27 cellular contexts compared by ENCODE assay signal in genomic region chr1:47827032-47827585, GRCh38.
A peak's percentile ranks its signal among the peaks of the same experiment; 100 is the strongest.
DNase-seq lines count a peak whose midpoint lies in the region; ATAC-seq, FAIRE-seq and TF ChIP-seq lines count a peak whose summit lies in the region.
"Had no signal": no experiment of that assay in that cellular context is flagged by ENCODE, and none has a peak within 500 bp of the region (broad histone marks: within the 10 kb centered on the region; RNA-seq: fewer than 3 reads in every experiment).

No MANE protein-coding gene starts in this region.

- H3K4me1 ChIP-seq in SJSA1 (replicated peaks) (peaks cover 50% of the 10 kb centered on the region), upper lobe of right lung (no peaks in the 10 kb centered on the region), mammary epithelial cell (ENCODE audit: insufficient read depth, low read length) (no peaks in the 10 kb centered on the region)
- H3K4me1 ChIP-seq: A549 had no signal

- no peak overlapping the region for H3K4me3 Mint-ChIP-seq in nephron
- H3K4me3 Mint-ChIP-seq: CD4-positive, alpha-beta T cell had no signal

- no peak for TF ChIP-seq POLR2A in H54 (IDR thresholded peaks at IDR 0.05; ENCODE audit: low read depth, low read length)

- H3K27me3 Mint-ChIP-seq in nephron (ENCODE audit: low read depth) = peaks cover 16% of the 10 kb centered on the region

- no TSS peak for BruUV-seq in mammary epithelial cell (replicated peaks; lab: Mats Ljungman, UMichigan)

- WGBS in mammary epithelial cell (ENCODE audit: low coverage, missing lambda C conversion rate) = 95% methylated on average over 5 of the region's 8 CpGs

- in situ Hi-C loops in mammary epithelial cell (cut with MboI; ENCODE audit: low sequenced_read_pairs in 2 of 2) = no loop called here

- FAIRE-seq in H54 (lab: Jason Lieb, UNC) = no peak
- FAIRE-seq: A549, D721Med, G401.6, K562 had no signal

- TF ChIP-seq CTCF in nephron (IDR thresholded peaks at IDR 0.05; ENCODE audit: unreplicated experiment in 3 of 3) (no peak), upper lobe of right lung (IDR thresholded peaks at IDR 0.05) (no peak), mammary epithelial cell (conservative IDR thresholded peaks at IDR 0.05 in 1 of 2, IDR thresholded peaks at IDR 0.05 in 1 of 2; ENCODE audit: extremely low read depth in 1 of 2, insufficient read depth in 1 of 2, low read depth in 1 of 2, low read length in 2 of 2) (no peak)

- H3K36me3 Mint-ChIP-seq in nephron (ENCODE audit: low read depth) = no peaks in the 10 kb centered on the region

- dilution Hi-C loops in mammary epithelial cell (cut with HindIII; ENCODE audit: low sequenced_read_pairs) = no loop called here

- H3K27ac ChIP-seq in SJSA1 (peak overlapping the region; percentile 50), upper lobe of right lung (no peak overlapping the region), mammary epithelial cell (ENCODE audit: insufficient read depth, low read depth, low read length) (no peak overlapping the region)
- H3K27ac ChIP-seq: A549; BLaER1 treated with 17β-estradiol and CSF1 and Interleukin-3, amounts not matched to agents 10 nM and 100 nM had no signal

- H2AFZ ChIP-seq in mammary epithelial cell (ENCODE audit: low read depth, low read length) = no peak overlapping the region

- H3K9me3 ChIP-seq in SJSA1 (replicated peaks) (no peaks in the 10 kb centered on the region), upper lobe of right lung (no peaks in the 10 kb centered on the region), mammary epithelial cell (replicated peaks; ENCODE audit: insufficient read depth, low read length) (no peaks in the 10 kb centered on the region)
- H3K9me3 ChIP-seq: A549; BLaER1 treated with 17β-estradiol and CSF1 and Interleukin-3, amounts not matched to agents 10 nM and 100 nM had no signal

- intact Hi-C loops in upper lobe of right lung (cut with DNase I) (no loop called here), mammary epithelial cell (cut with micrococcal nuclease) (no loop called here)

- H3K9me3 Mint-ChIP-seq in nephron = no peaks in the 10 kb centered on the region
- H3K9me3 Mint-ChIP-seq: CD4-positive, alpha-beta T cell had no signal

- no peak overlapping the region for H3K9ac ChIP-seq in mammary epithelial cell (ENCODE audit: insufficient read depth, low read length)
- H3K9ac ChIP-seq: BLaER1 treated with 17β-estradiol and CSF1 and Interleukin-3, amounts not matched to agents 10 nM and 100 nM had no signal

- H3K4me2 ChIP-seq in mammary epithelial cell (ENCODE audit: insufficient read depth, low read depth, low read length) = no peak overlapping the region
- H3K4me2 ChIP-seq: A549; BLaER1 treated with 17β-estradiol and CSF1 and Interleukin-3, amounts not matched to agents 10 nM and 100 nM had no signal

- peaks cover 78% of the 10 kb centered on the region for H3K4me1 Mint-ChIP-seq in nephron

- H3K27ac Mint-ChIP-seq in nephron = peak overlapping the region; percentile 77 to 86 (median 78)
- H3K27ac Mint-ChIP-seq: CD4-positive, alpha-beta T cell had no signal

- CTCF ChIA-PET in mammary epithelial cell (lab: Charles Lee; ENCODE audit: low non-redundant PET) = no interaction called here

- H3K27me3 ChIP-seq in SJSA1 (replicated peaks) (no peaks in the 10 kb centered on the region), upper lobe of right lung (no peaks in the 10 kb centered on the region), mammary epithelial cell (ENCODE audit: insufficient read depth, low read length) (no peaks in the 10 kb centered on the region)
- H3K27me3 ChIP-seq: BLaER1 treated with 17β-estradiol and CSF1 and Interleukin-3, amounts not matched to agents 10 nM and 100 nM had no signal

- H4K20me1 ChIP-seq in mammary epithelial cell (ENCODE audit: insufficient read depth, low read length) = no peaks in the 10 kb centered on the region
- H4K20me1 ChIP-seq: BLaER1 treated with 17β-estradiol and CSF1 and Interleukin-3, amounts not matched to agents 10 nM and 100 nM had no signal

- H3K36me3 ChIP-seq in SJSA1 (no peaks in the 10 kb centered on the region), upper lobe of right lung (no peaks in the 10 kb centered on the region), mammary epithelial cell (ENCODE audit: insufficient read depth, low read length) (no peaks in the 10 kb centered on the region)
- H3K36me3 ChIP-seq: BLaER1 treated with 17β-estradiol and CSF1 and Interleukin-3, amounts not matched to agents 10 nM and 100 nM had no signal

- H3K79me2 ChIP-seq in mammary epithelial cell (ENCODE audit: insufficient read depth, low read length) = no peaks in the 10 kb centered on the region

- ATAC-seq in upper lobe of right lung (peak; percentile 20), HG02840 (IDR thresholded peaks at IDR 0.05; ENCODE audit: low FRiP score, unreplicated experiment) (no peak)
- ATAC-seq: A549, K562, PC-3 had no signal

- H3K4me3 ChIP-seq in SJSA1 (no peak overlapping the region), upper lobe of right lung (no peak overlapping the region), mammary epithelial cell (replicated peaks in 1 of 3; ENCODE audit: insufficient read depth in 1 of 3, low read depth in 2 of 3, low read length in 3 of 3) (no peak overlapping the region)
- H3K4me3 ChIP-seq: A549; BLaER1 treated with 17β-estradiol and CSF1 and Interleukin-3, amounts not matched to agents 10 nM and 100 nM; K562 had no signal

- peak; percentile 92 to 95 for DNase-seq in SJSA1 (ENCODE audit: low read depth in 1 of 2, low spot score in 2 of 2)
- DNase-seq in glomerular visceral epithelial cell (ENCODE audit: extremely low spot score) = peak; percentile 28
- no peak for DNase-seq in upper lobe of right lung
- DNase-seq in mammary epithelial cell = no peak
- DNase-seq in H54 (ENCODE audit: insufficient read length, low spot score) = no peak
- DNase-seq: AML-193; CD4-positive, alpha-beta T cell; DMS53; GOT3; HCEC 1CT; Kasumi-1; MV-4-11; NCI-H1105; NCI-H1436 treated with DMSO at 0.1 percent for 48 hours; NCI-H1930; NCI-H2107; NCI-H524 treated with DMSO at 0.1 percent for 48 hours; NCI-H82; NK-92 treated with Interleukin-12 subunit alpha and Interleukin-12 subunit beta, amount 100 ng/mL, for 24 hours; PC-3 had no signal

Comparison
In these comparisons a context has a peak if more than half of its experiments do, and no peak if none do; other contexts are left out.
1. DNase-seq: peak in SJSA1 (2 of 2) and glomerular visceral epithelial cell (single experiment); none in upper lobe of right lung (single experiment), mammary epithelial cell (single experiment) and H54 (single experiment).